Comparison of ENCODE assay signal across 23 cellular contexts in genomic region chr11:62034045-62034355, GRCh38.
"Had no signal": no experiment of that assay in that cellular context is flagged by ENCODE, and none has a peak within 500 bp of the region (broad histone marks: within the 10 kb centered on the region; RNA-seq: fewer than 3 reads in every experiment).

No MANE protein-coding gene starts in this region.

- H3K4me1 ChIP-seq: adrenal gland, ascending aorta, prostate gland, thyroid gland, upper lobe of right lung had no signal

- DNase-seq: activated CD4-positive, alpha-beta T cell treated with anti-CD3 and anti-CD28 coated beads for 1 hour; activated CD4-positive, alpha-beta T cell treated with anti-CD3 and anti-CD28 coated beads, Interleukin-2, amount 50 U/mL, for 1 hour; activated T-cell treated with anti-CD3 and anti-CD28 coated beads, Interleukin-2, amount 50 U/mL, for 24 hours; brain microvascular endothelial cell; central memory CD4-positive, alpha-beta T cell; dorsolateral prefrontal cortex; effector memory CD8-positive, alpha-beta T cell; heart left ventricle; islet precursor cell; left cardiac atrium; ovary; stimulated activated CD4-positive, alpha-beta T cell treated with anti-CD3 and anti-CD28 coated beads, Interleukin-4, amount 100 ng/mL, for 4 hours; stimulated activated naive CD8-positive, alpha-beta T cell treated with anti-CD3 and anti-CD28 coated beads, Interleukin-15, Interleukin-2, amounts not matched to agents 100 U/mL and 50 U/mL, for 24 hours; T-helper 9 cell; thyroid gland; upper lobe of right lung had no signal

- H3K36me3 ChIP-seq: adrenal gland, ascending aorta, brain microvascular endothelial cell, heart left ventricle, ovary, prostate gland, thyroid gland, upper lobe of right lung had no signal

- FAIRE-seq: colon had no signal

- H3K27ac ChIP-seq: adrenal gland, ascending aorta, brain microvascular endothelial cell, ovary, prostate gland, thyroid gland, upper lobe of right lung had no signal

- H3K27me3 ChIP-seq: adrenal gland, ascending aorta, brain microvascular endothelial cell, dorsolateral prefrontal cortex, heart left ventricle, ovary, thyroid gland, upper lobe of right lung had no signal

- H3K27me3 Mint-ChIP-seq: activated T-cell treated with anti-CD3 and anti-CD28 coated beads, Interleukin-2, amount 50 U/mL, for 24 hours; activated T-helper 17 cell treated with anti-CD3 and anti-CD28 coated beads, Interleukin-2, amount 50 U/mL, for 72 hours; T-cell had no signal

- H3K4me1 Mint-ChIP-seq: activated T-helper 17 cell treated with anti-CD3 and anti-CD28 coated beads, Interleukin-2, amount 50 U/mL, for 72 hours had no signal

- ATAC-seq: activated naive CD4-positive, alpha-beta T cell treated with anti-CD3 and anti-CD28 coated beads, Interleukin-2, amount 50 U/mL, for 72 hours; activated T-helper 17 cell treated with anti-CD3 and anti-CD28 coated beads, Interleukin-2, amount 50 U/mL, for 72 hours; left cardiac atrium; stimulated activated naive CD8-positive, alpha-beta T cell treated with anti-CD3 and anti-CD28 coated beads, Interleukin-15, Interleukin-2, amounts not matched to agents 100 U/mL and 50 U/mL, for 24 hours had no signal

- H3K36me3 Mint-ChIP-seq: activated naive CD4-positive, alpha-beta T cell treated with anti-CD3 and anti-CD28 coated beads, Interleukin-2, amount 50 U/mL, for 72 hours had no signal

- H3K9me3 Mint-ChIP-seq: activated T-helper 17 cell treated with anti-CD3 and anti-CD28 coated beads, Interleukin-2, amount 50 U/mL, for 72 hours; effector memory CD8-positive, alpha-beta T cell had no signal

- H3K27ac Mint-ChIP-seq: activated naive CD4-positive, alpha-beta T cell treated with anti-CD3 and anti-CD28 coated beads, Interleukin-2, amount 50 U/mL, for 72 hours; activated T-cell treated with anti-CD3 and anti-CD28 coated beads, Interleukin-2, amount 50 U/mL, for 24 hours; activated T-helper 17 cell treated with anti-CD3 and anti-CD28 coated beads, Interleukin-2, amount 50 U/mL, for 72 hours had no signal

- H3K9me3 ChIP-seq: adrenal gland, ascending aorta, ovary, prostate gland, thyroid gland, upper lobe of right lung had no signal

- H3K4me3 Mint-ChIP-seq: activated T-cell treated with anti-CD3 and anti-CD28 coated beads, Interleukin-2, amount 50 U/mL, for 24 hours; activated T-helper 17 cell treated with anti-CD3 and anti-CD28 coated beads, Interleukin-2, amount 50 U/mL, for 72 hours; effector memory CD8-positive, alpha-beta T cell; T-cell had no signal

- H3K4me3 ChIP-seq: adrenal gland, ascending aorta, dorsolateral prefrontal cortex, heart left ventricle, ovary, prostate gland, thyroid gland, upper lobe of right lung had no signal
